Comparison of ENCODE assay signal across 12 cellular contexts in genomic region chr2:43032248-43032893, GRCh38.
DNase-seq lines count a peak whose midpoint lies in the region; ATAC-seq, FAIRE-seq and TF ChIP-seq lines count a peak whose summit lies in the region.
"Had no signal": no experiment of that assay in that cellular context is flagged by ENCODE, and none has a peak within 500 bp of the region (broad histone marks: within the 10 kb centered on the region; RNA-seq: fewer than 3 reads in every experiment).

No MANE protein-coding gene starts in this region.

- peaks cover 3% of the 10 kb centered on the region for H3K27me3 Mint-ChIP-seq in activated CD8-positive, alpha-beta memory T cell treated with anti-CD3 and anti-CD28 coated beads, Interleukin-2, amount 10 ng/mL, durations not matched to agents 7 days and 5 days
- H3K27me3 Mint-ChIP-seq: CD4-positive, CD25-positive, alpha-beta regulatory T cell had no signal

- H2AFZ ChIP-seq in mammary epithelial cell (ENCODE audit: low read depth, low read length) (peak overlapping the region; percentile 39), keratinocyte (ENCODE audit: control insufficient read depth, low read length) (peak overlapping the region; percentile 64)

- H3K4me1 ChIP-seq in mammary epithelial cell (ENCODE audit: insufficient read depth, low read length) = peaks cover 20% of the 10 kb centered on the region
- peaks cover 15% of the 10 kb centered on the region for H3K4me1 ChIP-seq in keratinocyte (ENCODE audit: control insufficient read depth, extremely low read depth, insufficient read depth, low read length)
- peaks cover 4% of the 10 kb centered on the region for H3K4me1 ChIP-seq in psoas muscle

- H4K20me1 ChIP-seq in mammary epithelial cell (ENCODE audit: insufficient read depth, low read length) (no peaks in the 10 kb centered on the region), keratinocyte (ENCODE audit: control insufficient read depth, extremely low read depth, insufficient read depth, low read length) (no peaks in the 10 kb centered on the region)

- 19% methylated on average over 13 of the region's 14 CpGs for WGBS in mammary epithelial cell (ENCODE audit: low coverage, missing lambda C conversion rate)
- WGBS in psoas muscle, 3 donors = 35 to 40% (median 39%) methylated on average over 14 of the region's 14 CpGs

- no peaks in the 10 kb centered on the region for H3K36me3 Mint-ChIP-seq in activated CD8-positive, alpha-beta memory T cell treated with anti-CD3 and anti-CD28 coated beads, Interleukin-2, amount 10 ng/mL, durations not matched to agents 7 days and 5 days

- peak; percentile 21 to 75 (median 40) for ATAC-seq in psoas muscle
- no peak for ATAC-seq in activated CD8-positive, alpha-beta memory T cell treated with anti-CD3 and anti-CD28 coated beads, Interleukin-2, amount 10 ng/mL, durations not matched to agents 7 days and 5 days
- ATAC-seq in HG03439 (IDR thresholded peaks at IDR 0.05; ENCODE audit: unreplicated experiment) = no peak
- ATAC-seq: GM12878 had no signal

- H3K27ac ChIP-seq in mammary epithelial cell (ENCODE audit: insufficient read depth, low read depth, low read length) (peak overlapping the region; percentile 13), keratinocyte (ENCODE audit: control insufficient read depth, insufficient read depth, low read length) (peak overlapping the region; percentile 45), psoas muscle (peak overlapping the region; percentile 30)

- TF ChIP-seq CTCF in mammary epithelial cell (conservative IDR thresholded peaks at IDR 0.05 in 1 of 2, IDR thresholded peaks at IDR 0.05 in 1 of 2; ENCODE audit: extremely low read depth in 1 of 2, insufficient read depth in 1 of 2, low read depth in 1 of 2, low read length in 2 of 2) (no peak), keratinocyte (optimal IDR thresholded peaks at IDR 0.05 in 1 of 3, IDR thresholded peaks at IDR 0.05 in 1 of 3, conservative IDR thresholded peaks at IDR 0.05 in 1 of 3; ENCODE audit: extremely low read depth in 1 of 3, insufficient read depth in 2 of 3, low read length in 3 of 3) (no peak), psoas muscle (IDR thresholded peaks at IDR 0.05) (no peak)

- no peaks in the 10 kb centered on the region for H3K9me1 ChIP-seq in keratinocyte (ENCODE audit: control insufficient read depth, extremely low read depth, insufficient read depth, low read length)

- CTCF ChIA-PET in mammary epithelial cell (lab: Charles Lee; ENCODE audit: low non-redundant PET) = no interaction called here
- CTCF ChIA-PET in activated CD8-positive, alpha-beta memory T cell treated with anti-CD3 and anti-CD28 coated beads, Interleukin-2, amount 10 ng/mL, durations not matched to agents 7 days and 5 days (lab: Charles Lee) = no interaction called here

- H3K27ac Mint-ChIP-seq in activated CD8-positive, alpha-beta memory T cell treated with anti-CD3 and anti-CD28 coated beads, Interleukin-2, amount 10 ng/mL, durations not matched to agents 7 days and 5 days = no peak overlapping the region

- BruUV-seq in mammary epithelial cell (replicated peaks; lab: Mats Ljungman, UMichigan) = no TSS peak

- dilution Hi-C loops in mammary epithelial cell (cut with HindIII; ENCODE audit: low sequenced_read_pairs) (loop anchor here (10.0 kb wide), 1 partner anchor 62 kb away; no protein-coding TSS in a partner anchor), keratinocyte (cut with MboI; ENCODE audit: extremely low pct_ligation_motif_present, low sequenced_read_pairs) (no loop called here)

- H3K4me3 Mint-ChIP-seq in activated CD8-positive, alpha-beta memory T cell treated with anti-CD3 and anti-CD28 coated beads, Interleukin-2, amount 10 ng/mL, durations not matched to agents 7 days and 5 days = no peak overlapping the region

- peaks cover 13% of the 10 kb centered on the region for H3K79me2 ChIP-seq in mammary epithelial cell (ENCODE audit: insufficient read depth, low read length)
- H3K79me2 ChIP-seq in keratinocyte (ENCODE audit: control insufficient read depth, insufficient read depth, low read length) = no peaks in the 10 kb centered on the region

- peaks cover 2% of the 10 kb centered on the region for H3K4me1 Mint-ChIP-seq in activated CD8-positive, alpha-beta memory T cell treated with anti-CD3 and anti-CD28 coated beads, Interleukin-2, amount 10 ng/mL, durations not matched to agents 7 days and 5 days

- TF ChIP-seq POLR2A in H54 (IDR thresholded peaks at IDR 0.05; ENCODE audit: low read depth, low read length) = no peak

- H3K27me3 ChIP-seq in mammary epithelial cell (ENCODE audit: insufficient read depth, low read length) = no peaks in the 10 kb centered on the region
- H3K27me3 ChIP-seq in keratinocyte (ENCODE audit: control insufficient read depth, extremely low read depth, insufficient read depth, low read length) = no peaks in the 10 kb centered on the region
- no peaks in the 10 kb centered on the region for H3K27me3 ChIP-seq in psoas muscle (ENCODE audit: insufficient read depth in 3 of 3, low read length in 2 of 3)

- peak; percentile 80 for FAIRE-seq in keratinocyte (lab: Jason Lieb, UNC)
- FAIRE-seq in H54 (lab: Jason Lieb, UNC) = no peak
- FAIRE-seq: GM12878 had no signal

- intact Hi-C loops in mammary epithelial cell (cut with micrococcal nuclease) = no loop called here
- intact Hi-C loops in psoas muscle (cut with DNase I) = no loop called here

- H3K4me3 ChIP-seq in mammary epithelial cell (replicated peaks in 1 of 3; ENCODE audit: insufficient read depth in 1 of 3, low read depth in 2 of 3, low read length in 3 of 3) = no peak overlapping the region
- H3K4me3 ChIP-seq in keratinocyte (ENCODE audit: control insufficient read depth in 2 of 3, extremely low read depth in 1 of 3, insufficient read depth in 2 of 3, low read depth in 1 of 3, low read length in 3 of 3) = no peak overlapping the region
- no peak overlapping the region for H3K4me3 ChIP-seq in psoas muscle
- H3K4me3 ChIP-seq: GM12878 had no signal

- no peaks in the 10 kb centered on the region for H3K9me3 ChIP-seq in mammary epithelial cell (replicated peaks; ENCODE audit: insufficient read depth, low read length)
- no peaks in the 10 kb centered on the region for H3K9me3 ChIP-seq in keratinocyte (ENCODE audit: control insufficient read depth, low read depth, low read length)
- H3K9me3 ChIP-seq in psoas muscle = no peaks in the 10 kb centered on the region

- H3K9ac ChIP-seq in mammary epithelial cell (ENCODE audit: insufficient read depth, low read length) (peak overlapping the region; percentile 16), keratinocyte (ENCODE audit: control insufficient read depth, extremely low read depth, insufficient read depth, low read length) (peak overlapping the region; percentile 50)

- H3K36me3 ChIP-seq in mammary epithelial cell (ENCODE audit: insufficient read depth, low read length) (peaks cover 10% of the 10 kb centered on the region), keratinocyte (ENCODE audit: control insufficient read depth in 2 of 2, extremely low read depth in 1 of 2, insufficient read depth in 2 of 2, low read length in 2 of 2) (peaks cover 2 to 10% of the 10 kb centered on the region in 2 experiments), psoas muscle (ENCODE audit: insufficient read depth in 1 of 2, low read depth in 1 of 2) (no peaks in the 10 kb centered on the region)

- H3K4me2 ChIP-seq in mammary epithelial cell (ENCODE audit: insufficient read depth, low read depth, low read length) (no peak overlapping the region), keratinocyte (ENCODE audit: control insufficient read depth, extremely low read depth, insufficient read depth, low read depth, low read length) (peak overlapping the region; percentile 35)

- DNase-seq in DMS153 (lab: John Stamatoyannopoulos, UW) (peak; percentile 46), mammary epithelial cell (peak; percentile 68), keratinocyte (ENCODE audit: low read depth, low spot score) (no peak), psoas muscle (peak; percentile 76 to 80), H54 (ENCODE audit: insufficient read length, low spot score) (no peak), NCI-H1105 treated with DMSO at 0.1 percent for 48 hours (lab: John Stamatoyannopoulos, UW) (no peak)
- no peak for DNase-seq in activated CD8-positive, alpha-beta memory T cell treated with anti-CD3 and anti-CD28 coated beads, Interleukin-2, amount 10 ng/mL, durations not matched to agents 7 days and 5 days
- DNase-seq: activated effector memory CD4-positive, alpha-beta T cell treated with anti-CD3 and anti-CD28 coated beads, Interleukin-2, amount 50 U/mL, for 16 hours; CD4-positive, CD25-positive, alpha-beta regulatory T cell; NCI-H1048 had no signal

- no peaks in the 10 kb centered on the region for H3K9me3 Mint-ChIP-seq in activated CD8-positive, alpha-beta memory T cell treated with anti-CD3 and anti-CD28 coated beads, Interleukin-2, amount 10 ng/mL, durations not matched to agents 7 days and 5 days (ENCODE audit: low read depth)

- in situ Hi-C loops in mammary epithelial cell (cut with MboI; ENCODE audit: low sequenced_read_pairs in 2 of 2) = no loop called here

Comparison
In these comparisons a context has a peak if more than half of its experiments do, and no peak if none do; other contexts are left out.
1. DNase-seq: peak in DMS153 (single experiment), mammary epithelial cell (single experiment) and psoas muscle (2 of 2); none in keratinocyte (single experiment), H54 (single experiment), activated CD8-positive, alpha-beta memory T cell treated with anti-CD3 and anti-CD28 coated beads, Interleukin-2, amount 10 ng/mL, durations not matched to agents 7 days and 5 days (single experiment) and NCI-H1105 treated with DMSO at 0.1 percent for 48 hours (single experiment).
2. ATAC-seq: peak in psoas muscle (4 of 4); none in activated CD8-positive, alpha-beta memory T cell treated with anti-CD3 and anti-CD28 coated beads, Interleukin-2, amount 10 ng/mL, durations not matched to agents 7 days and 5 days (single experiment) and HG03439 (single experiment).
3. Peak in every context shown above with its lines, with median percentiles within 50 percentile points of each other: H3K27ac ChIP-seq.